9 cellular contexts compared by ENCODE assay signal in the genomic region with DNA sequence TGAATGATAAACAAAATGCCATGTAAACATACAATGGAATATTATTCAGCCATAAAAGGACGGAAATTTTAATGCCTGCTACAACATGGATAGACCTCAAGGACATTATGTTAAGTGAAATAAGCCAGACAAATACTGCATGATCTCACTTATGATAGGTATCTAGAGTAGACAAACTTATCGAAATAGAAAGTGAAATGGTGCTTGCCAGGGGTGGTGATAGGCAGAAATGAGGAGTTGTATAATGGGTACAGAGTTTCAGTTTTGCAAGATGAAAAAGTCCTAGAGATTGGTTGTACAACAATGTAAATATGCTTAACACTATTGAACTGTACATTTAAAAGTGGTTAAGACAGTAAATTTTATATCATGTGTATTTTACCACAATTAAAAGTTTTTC.
"Had no signal": no experiment of that assay in that cellular context is flagged by ENCODE, and none has a peak within 500 bp of the region (broad histone marks: within the 10 kb centered on the region; RNA-seq: fewer than 3 reads in every experiment).

No MANE protein-coding gene starts in this region.

- DNase-seq: IMR-90, KBM-7, KG1 had no signal

- H3K36me3 Mint-ChIP-seq: IgD-negative memory B cell had no signal

- ATAC-seq: HepG2, K562 had no signal

- H3K9ac ChIP-seq: KMS-11 had no signal

- FAIRE-seq: HepG2, HTR-8/SVneo, K562 had no signal

- H3K4me2 ChIP-seq: KMS-11 had no signal

- H3K4me3 ChIP-seq: K562 had no signal

- H3K27ac ChIP-seq: HL-60, KMS-11 had no signal

- H3K27ac Mint-ChIP-seq: IgD-negative memory B cell had no signal
